In genomic region chr12:31961137-31961536, GRCh38 we compare ENCODE assay signal across 8 cellular contexts. TPM values are rescaled to one million over a fixed set of nuclear protein-coding genes. Genes with fewer than 3 reads are reported as not detected.
DNase-seq lines count a peak whose midpoint lies in the region; ATAC-seq and TF ChIP-seq lines count a peak whose summit lies in the region.

No MANE protein-coding gene starts in this region.

- H2AK5ac ChIP-seq in mesenchymal stem cell (ENCODE audit: low read length, severe bottlenecking), result no peak overlapping the region

- H3K27me3 ChIP-seq in right atrium auricular region (no peaks in the 10 kb centered on the region), brain microvascular endothelial cell (replicated peaks) (no peaks in the 10 kb centered on the region), mesenchymal stem cell (ENCODE audit: control insufficient read depth in 1 of 2, insufficient read depth in 1 of 2, low read length in 2 of 2) (no peaks in the 10 kb centered on the region), vagina (no peaks in the 10 kb centered on the region)

- no peak for ATAC-seq in left ventricle myocardium superior

- no peak overlapping the region for H2BK5ac ChIP-seq in mesenchymal stem cell (ENCODE audit: low read depth, low read length, poor library complexity, severe bottlenecking)

- TF ChIP-seq CTCF in right atrium auricular region (IDR thresholded peaks at IDR 0.05), result no peak
- no peak for TF ChIP-seq CTCF in brain microvascular endothelial cell (IDR thresholded peaks at IDR 0.05; ENCODE audit: low read depth, low read length, missing control alignments)
- no peak for TF ChIP-seq CTCF in vagina (IDR thresholded peaks at IDR 0.05)

- no peak overlapping the region for H3K4ac ChIP-seq in mesenchymal stem cell (ENCODE audit: low read depth in 1 of 2, low read length in 2 of 2)

- H3K14ac ChIP-seq in mesenchymal stem cell (ENCODE audit: low read length in 2 of 2), result no peak overlapping the region

- peaks cover 18% of the 10 kb centered on the region for H3K79me1 ChIP-seq in mesenchymal stem cell (replicated peaks; ENCODE audit: low read length, poor library complexity, severe bottlenecking)

- H2BK12ac ChIP-seq in mesenchymal stem cell (ENCODE audit: low read length in 2 of 2), result no peak overlapping the region

- DNase-seq in right atrium auricular region (ENCODE audit: low spot score) (no peak), left ventricle myocardium superior (no peak), brain microvascular endothelial cell (no peak), mesenchymal stem cell (no peak), vagina (ENCODE audit: extremely low spot score in 2 of 2) (no peak), CD1c-positive myeloid dendritic cell (ENCODE audit: extremely low spot score) (no peak), NCI-H1436 treated with DMSO at 0.1 percent for 48 hours (lab: John Stamatoyannopoulos, UW) (no peak), NCI-H1417 treated with DMSO at 0.1 percent for 48 hours (lab: John Stamatoyannopoulos, UW) (no peak)

- intact Hi-C loops in left ventricle myocardium superior (cut with micrococcal nuclease), result no loop called here
- intact Hi-C loops in vagina (cut with DNase I), result no loop called here

- in situ Hi-C loops in brain microvascular endothelial cell (cut with HindIII; ENCODE audit: low pct_ligation_motif_present, low sequenced_read_pairs), result no loop called here

- no peaks in the 10 kb centered on the region for H3K36me3 ChIP-seq in right atrium auricular region
- peaks cover 11% of the 10 kb centered on the region for H3K36me3 ChIP-seq in brain microvascular endothelial cell (replicated peaks)
- peaks cover 13 to 35% of the 10 kb centered on the region in 2 experiments for H3K36me3 ChIP-seq in mesenchymal stem cell (ENCODE audit: control insufficient read depth in 1 of 2, insufficient read depth in 2 of 2, low read depth in 1 of 2, low read length in 2 of 2)
- H3K36me3 ChIP-seq in vagina, result peaks cover 0 to 20% of the 10 kb centered on the region in 2 donors

- H3K27ac ChIP-seq in right atrium auricular region (no peak overlapping the region), brain microvascular endothelial cell (no peak overlapping the region), mesenchymal stem cell (ENCODE audit: low read length, poor library complexity, severe bottlenecking) (no peak overlapping the region), vagina (peak overlapping the region; percentile 89)

- H3K4me2 ChIP-seq in mesenchymal stem cell (ENCODE audit: low read length, poor library complexity, severe bottlenecking), result no peak overlapping the region

- no peak overlapping the region for H4K8ac ChIP-seq in mesenchymal stem cell (ENCODE audit: low read length)

- H2BK15ac ChIP-seq in mesenchymal stem cell (ENCODE audit: low read depth, poor library complexity, severe bottlenecking), result no peak overlapping the region

- no peak overlapping the region for H3K18ac ChIP-seq in mesenchymal stem cell (ENCODE audit: low read depth in 1 of 2, low read length in 2 of 2)

- H3K4me1 ChIP-seq in right atrium auricular region, result peaks cover 0 to 43% of the 10 kb centered on the region in 2 donors
- H3K4me1 ChIP-seq in mesenchymal stem cell (ENCODE audit: control insufficient read depth, insufficient read depth, low read depth, low read length), result peaks cover 7% of the 10 kb centered on the region
- peaks cover 61% of the 10 kb centered on the region for H3K4me1 ChIP-seq in vagina

- no peak for TF ChIP-seq POLR2A in vagina (IDR thresholded peaks at IDR 0.05)

- H3K9ac ChIP-seq in mesenchymal stem cell (ENCODE audit: low read length), result peak overlapping the region; percentile 87

- H3K9me3 ChIP-seq in right atrium auricular region (no peaks in the 10 kb centered on the region), mesenchymal stem cell (ENCODE audit: control insufficient read depth, low read length) (no peaks in the 10 kb centered on the region), vagina (no peaks in the 10 kb centered on the region)

- peak overlapping the region; percentile 72 to 77 for H3K4me3 ChIP-seq in right atrium auricular region
- peak overlapping the region; percentile 76 for H3K4me3 ChIP-seq in brain microvascular endothelial cell (ENCODE audit: low read depth, low read length)
- peak overlapping the region in 1 of 2 experiments; percentile 89 for H3K4me3 ChIP-seq in mesenchymal stem cell (ENCODE audit: insufficient read depth in 1 of 2, low read depth in 1 of 2, low read length in 2 of 2)
- peak overlapping the region; percentile 75 to 83 for H3K4me3 ChIP-seq in vagina

- WGBS in mesenchymal stem cell, result 66% methylated on average over 2 of the region's 2 CpGs

- H2BK120ac ChIP-seq in mesenchymal stem cell (ENCODE audit: low read depth, low read length), result no peak overlapping the region

- H4K91ac ChIP-seq in mesenchymal stem cell (ENCODE audit: low read length), result no peak overlapping the region

- H2AFZ ChIP-seq in mesenchymal stem cell (ENCODE audit: low read depth, low read length), result no peak overlapping the region

- no peak overlapping the region for H3K23ac ChIP-seq in mesenchymal stem cell (ENCODE audit: low read length in 2 of 2)

RNA-seq across cellular contexts. Expression of gene RESF1, which starts 1.9 kb away (rescaled TPM):
- 10 to 100 TPM; 20.7 to 31.5 TPM for total RNA-seq in right atrium auricular region
- total RNA-seq in left ventricle myocardium superior, result 24.8 TPM
- 25.5 TPM for polyA plus RNA-seq in mesenchymal stem cell (2013, experiment 1 of 2)
- polyA plus RNA-seq in mesenchymal stem cell (2013, experiment 2 of 2), result 27.5 TPM
- 76.1 TPM for total RNA-seq in vagina
